ENCODE assay signal across 20 cellular contexts in the genomic region with DNA sequence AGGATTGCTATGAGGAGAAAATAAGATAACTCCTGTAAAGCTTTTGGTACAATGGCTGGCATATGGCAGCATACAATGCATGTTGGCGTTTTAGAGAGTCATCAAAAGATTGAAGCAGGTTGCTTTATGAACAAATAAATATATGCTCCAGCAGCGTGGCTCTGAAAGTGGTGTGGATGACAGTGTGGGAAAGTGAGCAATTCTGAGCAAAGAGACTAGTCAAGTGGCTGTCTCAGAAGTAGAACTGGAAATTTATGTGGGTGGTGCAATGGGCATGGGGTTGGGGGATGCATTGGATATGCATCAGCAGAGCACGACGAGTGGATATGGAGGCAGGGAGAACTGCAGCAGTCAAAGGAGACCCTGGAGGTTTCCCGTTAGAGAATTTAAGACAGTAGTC.
"Had no signal": no experiment of that assay in that cellular context is flagged by ENCODE, and none has a peak within 500 bp of the region (broad histone marks: within the 10 kb centered on the region; RNA-seq: fewer than 3 reads in every experiment).

No MANE protein-coding gene starts in this region.

- H3K27me3 Mint-ChIP-seq: naive B cell; stimulated activated naive B cell treated with anti-CD40 and anti-IgM and Interleukin-4, amounts not matched to agents 10 μg/mL and 1 μg/mL and 100 μg/mL, for 72 hours; type B pancreatic cell had no signal

- H3K4me2 ChIP-seq: hepatocyte had no signal

- DNase-seq: cortex of kidney; dorsolateral prefrontal cortex; effector CD8-positive, alpha-beta T cell; foreskin melanocyte; head of caudate nucleus; kidney; left cardiac atrium; left ventricle myocardium superior; mesenchymal stem cell; naive B cell; psoas muscle; retina; right lobe of liver; stimulated activated naive B cell treated with anti-CD40 and anti-IgM and Interleukin-4, amounts not matched to agents 10 μg/mL and 1 μg/mL and 100 μg/mL, for 72 hours had no signal

- H3K4me1 ChIP-seq: psoas muscle, right lobe of liver had no signal

- H3K36me3 ChIP-seq: neutrophil, right lobe of liver had no signal

- H3K4me3 ChIP-seq: dorsolateral prefrontal cortex, hepatocyte, lung, psoas muscle, right lobe of liver had no signal

- ATAC-seq: left cardiac atrium; left ventricle myocardium superior; psoas muscle; right lobe of liver; stimulated activated naive B cell treated with anti-CD40 and anti-IgM and Interleukin-4, amounts not matched to agents 10 μg/mL and 1 μg/mL and 100 μg/mL, for 72 hours had no signal

- H3K9me3 ChIP-seq: neutrophil, psoas muscle, right lobe of liver had no signal

- FAIRE-seq: kidney, urothelium cell line had no signal

- H2AFZ ChIP-seq: hepatocyte had no signal

- H3K36me3 Mint-ChIP-seq: naive B cell; stimulated activated naive B cell treated with anti-CD40 and anti-IgM and Interleukin-4, amounts not matched to agents 10 μg/mL and 1 μg/mL and 100 μg/mL, for 72 hours; type B pancreatic cell had no signal

- H3K27me3 ChIP-seq: hepatocyte, neutrophil, right lobe of liver had no signal

- H3K27ac Mint-ChIP-seq: naive B cell; nephron; stimulated activated naive B cell treated with anti-CD40 and anti-IgM and Interleukin-4, amounts not matched to agents 10 μg/mL and 1 μg/mL and 100 μg/mL, for 72 hours; type B pancreatic cell had no signal

- H3K27ac ChIP-seq: dorsolateral prefrontal cortex, hepatocyte, neutrophil, psoas muscle, right lobe of liver had no signal

- H3K9me3 Mint-ChIP-seq: nephron; stimulated activated naive B cell treated with anti-CD40 and anti-IgM and Interleukin-4, amounts not matched to agents 10 μg/mL and 1 μg/mL and 100 μg/mL, for 72 hours; type B pancreatic cell had no signal

- H3K4me3 Mint-ChIP-seq: naive B cell; nephron; stimulated activated naive B cell treated with anti-CD40 and anti-IgM and Interleukin-4, amounts not matched to agents 10 μg/mL and 1 μg/mL and 100 μg/mL, for 72 hours; type B pancreatic cell had no signal
